Comparison of ENCODE assay signal across 20 cellular contexts in the genomic region with DNA sequence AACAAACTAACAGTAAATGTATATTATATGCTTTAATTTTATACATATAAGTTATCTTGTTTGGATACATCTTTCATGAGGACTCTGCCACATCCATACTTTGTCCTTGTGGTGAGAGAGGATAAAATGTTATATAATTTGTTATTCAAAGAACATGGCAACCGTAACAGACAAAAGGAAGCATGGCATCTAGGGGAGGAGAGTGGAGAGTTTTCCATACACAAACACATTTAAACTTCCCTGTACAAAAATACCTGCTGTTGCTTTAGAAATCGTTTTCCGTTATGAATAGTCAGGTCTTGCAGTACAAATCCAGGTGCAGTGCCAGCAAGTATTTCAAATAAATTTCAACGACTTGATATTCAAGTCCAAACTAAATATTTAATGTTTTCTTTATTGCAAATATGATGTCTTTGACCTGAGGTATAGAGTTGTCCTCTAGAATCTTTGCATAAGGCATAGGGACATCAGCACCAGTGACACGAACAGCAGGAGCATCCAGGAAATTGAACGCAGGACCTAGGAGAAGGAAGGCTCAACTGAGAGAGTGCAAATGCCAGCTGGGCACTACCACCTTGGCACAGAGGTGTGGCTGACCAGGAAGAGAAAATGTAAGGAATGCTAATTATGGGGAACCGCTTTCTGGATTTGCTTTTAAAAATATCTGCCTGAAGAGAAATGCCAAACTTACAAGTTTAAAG.
"Had no signal": no experiment of that assay in that cellular context is flagged by ENCODE, and none has a peak within 500 bp of the region (broad histone marks: within the 10 kb centered on the region; RNA-seq: fewer than 3 reads in every experiment).

No MANE protein-coding gene starts in this region.

- H3K27ac ChIP-seq: adrenal gland, colonic mucosa, foreskin keratinocyte, right atrium auricular region, skin epidermis, tibial artery had no signal

- H3K4me3 ChIP-seq: adrenal gland, colonic mucosa, right atrium auricular region, skin epidermis, tibial artery had no signal

- DNase-seq: activated CD4-positive, alpha-beta T cell treated with anti-CD3 and anti-CD28 coated beads for 36 hours; activated CD8-positive, alpha-beta memory T cell treated with anti-CD3 and anti-CD28 coated beads, Interleukin-2, amount 50 U/mL, for 48 hours; activated naive CD4-positive, alpha-beta T cell treated with anti-CD3 and anti-CD28 coated beads for 36 hours; adrenal gland; central memory CD4-positive, alpha-beta T cell; colonic mucosa; effector CD4-positive, alpha-beta T cell; foreskin keratinocyte; left ventricle myocardium superior; mesenchymal stem cell; natural killer cell; occipital lobe; stimulated activated CD4-positive, alpha-beta T cell treated with anti-CD3 and anti-CD28 coated beads, Interleukin-15, amount 100 ng/mL, for 24 hours; stimulated activated CD4-positive, alpha-beta T cell treated with anti-CD3 and anti-CD28 coated beads, Interleukin-4, amount 100 ng/mL, for 24 hours; stimulated activated naive CD4-positive, alpha-beta T cell; tibial artery had no signal

- H3K27ac Mint-ChIP-seq: activated CD4-positive, alpha-beta T cell treated with anti-CD3 and anti-CD28 coated beads for 36 hours; activated naive CD4-positive, alpha-beta T cell treated with anti-CD3 and anti-CD28 coated beads for 36 hours; T-helper 1 cell treated with Interleukin-12 subunit alpha and Interleukin-12 subunit beta and Interleukin-4 antibody, amounts not matched to agents 30 μg/mL and 1 μg/mL, for 36 hours had no signal

- H3K9me3 ChIP-seq: adrenal gland, colonic mucosa, right atrium auricular region, tibial artery had no signal

- H3K9me3 Mint-ChIP-seq: activated naive CD4-positive, alpha-beta T cell treated with anti-CD3 and anti-CD28 coated beads for 36 hours; natural killer cell; T-helper 1 cell treated with Interleukin-12 subunit alpha and Interleukin-12 subunit beta and Interleukin-4 antibody, amounts not matched to agents 30 μg/mL and 1 μg/mL, for 36 hours had no signal

- H3K4me3 Mint-ChIP-seq: activated CD4-positive, alpha-beta T cell treated with anti-CD3 and anti-CD28 coated beads for 36 hours; activated naive CD4-positive, alpha-beta T cell treated with anti-CD3 and anti-CD28 coated beads for 36 hours; natural killer cell; T-helper 1 cell treated with Interleukin-12 subunit alpha and Interleukin-12 subunit beta and Interleukin-4 antibody, amounts not matched to agents 30 μg/mL and 1 μg/mL, for 36 hours had no signal

- ATAC-seq: activated CD4-positive, alpha-beta T cell treated with anti-CD3 and anti-CD28 coated beads for 36 hours; foreskin keratinocyte; left ventricle myocardium superior; natural killer cell; SK-N-SH treated with all-trans-retinoic acid at 6 μM for 48 hours had no signal

- H3K27me3 Mint-ChIP-seq: activated CD4-positive, alpha-beta T cell treated with anti-CD3 and anti-CD28 coated beads for 36 hours had no signal

- H3K27me3 ChIP-seq: adrenal gland, colonic mucosa, foreskin keratinocyte, right atrium auricular region, tibial artery had no signal
